ENCODE assay signal across 23 cellular contexts in genomic region chr15:58537480-58537879, GRCh38.
"Had no signal": no experiment of that assay in that cellular context is flagged by ENCODE, and none has a peak within 500 bp of the region (broad histone marks: within the 10 kb centered on the region; RNA-seq: fewer than 3 reads in every experiment).

No MANE protein-coding gene starts in this region.

- DNase-seq: hypothalamus; immature natural killer cell; left lung; mesendoderm; midbrain; mucosa of descending colon; naive thymus-derived CD4-positive, alpha-beta T cell; ovary; sigmoid colon; small intestine; stimulated activated CD4-positive, alpha-beta T cell treated with anti-CD3 and anti-CD28 coated beads, Interleukin-15, amount 100 ng/mL, for 24 hours; stimulated activated CD4-positive, alpha-beta T cell treated with anti-CD3 and anti-CD28 coated beads, Interleukin-2, amount 100 ng/mL, for 24 hours; stimulated activated CD4-positive, alpha-beta T cell treated with anti-CD3 and anti-CD28 coated beads, Interleukin-4, amount 100 ng/mL, for 1 hour; stimulated activated naive B cell treated with anti-CD40 and anti-IgM and Interleukin-4, amounts not matched to agents 10 μg/mL and 1 μg/mL and 100 μg/mL, for 72 hours; stimulated activated naive CD8-positive, alpha-beta T cell treated with anti-CD3 and anti-CD28 coated beads, Interleukin-15, Interleukin-2, amounts not matched to agents 100 U/mL and 50 U/mL, for 24 hours; testis; thyroid gland; transverse colon; upper lobe of left lung had no signal

- H3K27ac ChIP-seq: left lung, ovary, sigmoid colon, stomach, testis, thyroid gland, transverse colon, upper lobe of left lung, vagina had no signal

- ATAC-seq: left lung; mucosa of descending colon; naive thymus-derived CD4-positive, alpha-beta T cell; natural killer cell treated with Interleukin-12 subunit alpha and Interleukin-12 subunit beta and Interleukin-15 and Interleukin-18, amount 100 ng/mL, for 72 hours; stimulated activated naive B cell treated with anti-CD40 and anti-IgM and Interleukin-4, amounts not matched to agents 10 μg/mL and 1 μg/mL and 100 μg/mL, for 72 hours; stimulated activated naive CD8-positive, alpha-beta T cell treated with anti-CD3 and anti-CD28 coated beads, Interleukin-15, Interleukin-2, amounts not matched to agents 100 U/mL and 50 U/mL, for 24 hours had no signal

- H3K36me3 ChIP-seq: left lung, ovary, sigmoid colon, stomach, thyroid gland, transverse colon, upper lobe of left lung, vagina had no signal

- H3K27me3 ChIP-seq: left lung, ovary, sigmoid colon, stomach, testis, thyroid gland, transverse colon, upper lobe of left lung, vagina had no signal

- H3K9me3 ChIP-seq: left lung, mucosa of descending colon, ovary, sigmoid colon, stomach, testis, thyroid gland, transverse colon, upper lobe of left lung, vagina had no signal

- H3K4me3 ChIP-seq: left lung, lung, mucosa of descending colon, ovary, sigmoid colon, stomach, testis, thyroid gland, transverse colon, upper lobe of left lung, vagina had no signal

- H3K4me1 ChIP-seq: left lung, sigmoid colon, stomach, testis, thyroid gland, upper lobe of left lung, vagina had no signal
